Comparison of ENCODE assay signal across 9 cellular contexts in the genomic region with DNA sequence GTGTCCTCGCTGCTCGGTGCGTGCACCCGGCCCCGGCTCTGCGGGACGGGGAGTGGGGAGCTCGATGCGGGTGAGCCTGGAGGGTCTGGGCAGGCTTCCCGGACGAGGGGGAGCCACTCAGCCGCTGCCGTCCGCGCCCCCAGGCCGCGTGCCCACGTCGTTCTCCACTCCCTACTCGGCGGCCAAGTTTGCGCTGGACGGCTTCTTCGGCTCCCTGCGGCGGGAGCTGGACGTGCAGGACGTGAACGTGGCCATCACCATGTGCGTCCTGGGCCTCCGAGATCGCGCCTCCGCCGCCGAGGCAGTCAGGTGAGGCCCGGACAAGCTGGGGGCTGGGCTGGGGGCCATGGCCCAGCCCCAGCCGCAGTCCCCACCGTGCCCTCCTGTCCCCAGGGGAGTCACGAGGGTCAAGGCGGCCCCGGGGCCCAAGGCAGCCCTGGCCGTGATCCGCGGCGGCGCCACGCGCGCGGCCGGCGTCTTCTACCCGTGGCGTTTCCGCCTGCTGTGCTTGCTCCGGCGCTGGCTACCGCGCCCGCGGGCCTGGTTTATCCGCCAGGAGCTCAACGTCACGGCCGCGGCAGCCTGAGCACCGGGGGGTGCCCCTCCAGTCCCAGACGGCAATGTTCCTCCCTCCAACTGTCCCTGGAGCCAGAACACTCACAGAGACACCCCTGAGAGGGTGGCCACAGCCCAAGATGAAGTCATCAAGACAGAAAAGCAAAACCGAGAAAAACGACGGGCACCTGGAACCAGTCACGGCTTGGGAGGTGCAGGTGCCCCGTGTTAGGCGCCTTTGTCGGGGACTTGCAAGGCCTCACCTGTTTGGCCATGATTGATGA. TPM values are rescaled to one million over a fixed set of nuclear protein-coding genes. Genes with fewer than 3 reads are reported as not detected.
A peak's percentile ranks its signal among the peaks of the same experiment; 100 is the strongest.
DNase-seq lines count a peak whose midpoint lies in the region; ATAC-seq and TF ChIP-seq lines count a peak whose summit lies in the region.
"Had no signal": no experiment of that assay in that cellular context is flagged by ENCODE, and none has a peak within 500 bp of the region (broad histone marks: within the 10 kb centered on the region; RNA-seq: fewer than 3 reads in every experiment).

No MANE protein-coding gene starts in this region.

- H2BK120ac ChIP-seq in mesendoderm (ENCODE audit: low read depth, low read length): no peak overlapping the region

- intact Hi-C loops in body of pancreas (cut with DNase I) (no loop called here), upper lobe of right lung (cut with DNase I) (no loop called here)

- 54 to 57% methylated on average over 24 to 64 of the region's 76 CpGs for WGBS in body of pancreas, 2 donors
- no CpG with 5 or more reads among the region's 76 CpGs for WGBS in mesendoderm (ENCODE audit: extremely low coverage, insufficient coverage, low lambda C conversion rate)

- TF ChIP-seq POLR2A in body of pancreas (IDR thresholded peaks at IDR 0.05): no peak

- H3K56ac ChIP-seq in mesendoderm (ENCODE audit: low read length): peak overlapping the region; percentile 71

- peak overlapping the region; percentile 43 for H3K9ac ChIP-seq in mesendoderm (ENCODE audit: low read length)

- H3K18ac ChIP-seq in mesendoderm (ENCODE audit: low read length): no peak overlapping the region

- H2BK15ac ChIP-seq in mesendoderm (replicated peaks; ENCODE audit: low read depth): no peak overlapping the region

- H3K4me2 ChIP-seq in mesendoderm (ENCODE audit: low read length): peak overlapping the region; percentile 21

- no peak overlapping the region for H4K8ac ChIP-seq in mesendoderm (ENCODE audit: low read depth, low read length)

- no peak overlapping the region for H3K4ac ChIP-seq in mesendoderm (ENCODE audit: low read depth, low read length)

- DNase-seq in activated naive CD4-positive, alpha-beta T cell treated with anti-CD3 and anti-CD28 coated beads, Interleukin-2, amount 50 U/mL, for 16 hours: no peak
- DNase-seq in body of pancreas: no peak
- no peak for DNase-seq in mesendoderm
- peak; percentile 65 for DNase-seq in upper lobe of right lung
- no peak for DNase-seq in DMS114 treated with DMSO at 0.1 percent for 48 hours (lab: John Stamatoyannopoulos, UW; ENCODE audit: unreplicated experiment)
- DNase-seq in islet precursor cell: no peak

- H3K4me1 Mint-ChIP-seq in activated naive CD4-positive, alpha-beta T cell treated with anti-CD3 and anti-CD28 coated beads, Interleukin-2, amount 50 U/mL, for 24 hours: peaks cover 14% of the 10 kb centered on the region

- no peak overlapping the region for H3K4me3 ChIP-seq in body of pancreas
- H3K4me3 ChIP-seq in mesendoderm (ENCODE audit: low read length): no peak overlapping the region
- peak overlapping the region; percentile 65 for H3K4me3 ChIP-seq in upper lobe of right lung

- peaks cover 7% of the 10 kb centered on the region for H3K79me1 ChIP-seq in mesendoderm (ENCODE audit: low read length)

- no peak overlapping the region for H2BK5ac ChIP-seq in mesendoderm (ENCODE audit: low read length)

- no peaks in the 10 kb centered on the region for H3K9me3 Mint-ChIP-seq in activated naive CD4-positive, alpha-beta T cell treated with anti-CD3 and anti-CD28 coated beads, Interleukin-2, amount 50 U/mL, for 24 hours

- peak overlapping the region; percentile 84 for H3K4me3 Mint-ChIP-seq in activated naive CD4-positive, alpha-beta T cell treated with anti-CD3 and anti-CD28 coated beads, Interleukin-2, amount 50 U/mL, for 24 hours

- H3K23ac ChIP-seq in mesendoderm (ENCODE audit: low read length): no peak overlapping the region

- ATAC-seq in body of pancreas: no peak
- ATAC-seq in upper lobe of right lung: no peak
- no peak for ATAC-seq in GM21526 (IDR thresholded peaks at IDR 0.05; ENCODE audit: low FRiP score, unreplicated experiment)

- peaks cover 25% of the 10 kb centered on the region for H3K79me2 ChIP-seq in mesendoderm (ENCODE audit: control insufficient read depth, insufficient read depth, low read length)

- H4K5ac ChIP-seq in mesendoderm (ENCODE audit: low read length): no peak overlapping the region

- H3K27ac ChIP-seq in body of pancreas (peak overlapping the region; percentile 60 to 91 (median 76)), mesendoderm (ENCODE audit: low read depth, low read length) (no peak overlapping the region), upper lobe of right lung (peak overlapping the region; percentile 66)

- H3K27me3 ChIP-seq in body of pancreas (no peaks in the 10 kb centered on the region), mesendoderm (ENCODE audit: insufficient read depth, low read length, poor library complexity) (no peaks in the 10 kb centered on the region), upper lobe of right lung (no peaks in the 10 kb centered on the region)

- H3K27ac Mint-ChIP-seq in activated naive CD4-positive, alpha-beta T cell treated with anti-CD3 and anti-CD28 coated beads, Interleukin-2, amount 50 U/mL, for 24 hours: no peak overlapping the region

- no peaks in the 10 kb centered on the region for H3K27me3 Mint-ChIP-seq in activated naive CD4-positive, alpha-beta T cell treated with anti-CD3 and anti-CD28 coated beads, Interleukin-2, amount 50 U/mL, for 24 hours

- no peak overlapping the region for H2AK5ac ChIP-seq in mesendoderm (ENCODE audit: low read length)

- peaks cover 12% of the 10 kb centered on the region for H3K36me3 Mint-ChIP-seq in activated naive CD4-positive, alpha-beta T cell treated with anti-CD3 and anti-CD28 coated beads, Interleukin-2, amount 50 U/mL, for 24 hours

- H3K9me3 ChIP-seq in body of pancreas (no peaks in the 10 kb centered on the region), upper lobe of right lung (no peaks in the 10 kb centered on the region)

- peak in 1 of 7 experiments; percentile 4 for TF ChIP-seq CTCF in body of pancreas (IDR thresholded peaks at IDR 0.05)
- TF ChIP-seq CTCF in upper lobe of right lung (IDR thresholded peaks at IDR 0.05): no peak

- H3K4me1 ChIP-seq in body of pancreas (peaks cover 34% of the 10 kb centered on the region), mesendoderm (ENCODE audit: control insufficient read depth, low read depth, low read length) (no peaks in the 10 kb centered on the region), upper lobe of right lung (peaks cover 13% of the 10 kb centered on the region)

- H3K36me3 ChIP-seq in body of pancreas (replicated peaks in 1 of 2; ENCODE audit: insufficient read depth in 1 of 2, low read depth in 2 of 2) (peaks cover 0 to 1% of the 10 kb centered on the region in 2 donors), mesendoderm (ENCODE audit: control insufficient read depth, insufficient read depth, low read length) (peaks cover 6% of the 10 kb centered on the region), upper lobe of right lung (peaks cover 10% of the 10 kb centered on the region)

RNA-seq across cellular contexts. Expression of gene RPL36, which starts 2.5 kb away (rescaled TPM):
- 100 to 1,000 TPM; 280 to 342 TPM for total RNA-seq in body of pancreas
- polyA plus RNA-seq in mesendoderm (2013, experiment 1 of 2): 1,911 TPM
- polyA plus RNA-seq in mesendoderm (2013, experiment 2 of 2): 1,926 TPM
- 564 TPM for total RNA-seq in upper lobe of right lung

RNA-seq across cellular contexts. Expression of gene HSD11B1L, which starts 6.8 kb away (rescaled TPM):
- total RNA-seq in body of pancreas: 10 to 100 TPM; 11.9 to 21.8 TPM
- 1.7 TPM for polyA plus RNA-seq in mesendoderm (2013, experiment 1 of 2)
- 1.8 TPM for polyA plus RNA-seq in mesendoderm (2013, experiment 2 of 2)
- 6.6 TPM for total RNA-seq in upper lobe of right lung

RNA-seq across cellular contexts. Expression of gene MICOS13, which starts 7.3 kb away (rescaled TPM):
- total RNA-seq in body of pancreas (10 to 100 TPM; 14.5 to 14.8 TPM), upper lobe of right lung (48.3 TPM)
- 12.6 TPM for polyA plus RNA-seq in mesendoderm (2013, experiment 1 of 2)
- polyA plus RNA-seq in mesendoderm (2013, experiment 2 of 2): 13.5 TPM

RNA-seq across cellular contexts. Expression of gene LONP1, which starts 32.4 kb away (rescaled TPM):
- total RNA-seq in body of pancreas (10 to 100 TPM; 31.9 to 95.6 TPM), upper lobe of right lung (79.1 TPM)
- 45.3 TPM for polyA plus RNA-seq in mesendoderm (2013, experiment 1 of 2)
- polyA plus RNA-seq in mesendoderm (2013, experiment 2 of 2): 45.8 TPM

RNA-seq across cellular contexts. Expression of gene CATSPERD, which starts 32.9 kb away (rescaled TPM):
- total RNA-seq in body of pancreas: not detected
- polyA plus RNA-seq in mesendoderm (2013, experiment 1 of 2): 0.03 TPM
- not detected for polyA plus RNA-seq in mesendoderm (2013, experiment 2 of 2)
- total RNA-seq in upper lobe of right lung: not detected
- total RNA-seq: renal cortical epithelial cell had no signal
